Comparison of ENCODE assay signal across 8 cellular contexts in the genomic region with DNA sequence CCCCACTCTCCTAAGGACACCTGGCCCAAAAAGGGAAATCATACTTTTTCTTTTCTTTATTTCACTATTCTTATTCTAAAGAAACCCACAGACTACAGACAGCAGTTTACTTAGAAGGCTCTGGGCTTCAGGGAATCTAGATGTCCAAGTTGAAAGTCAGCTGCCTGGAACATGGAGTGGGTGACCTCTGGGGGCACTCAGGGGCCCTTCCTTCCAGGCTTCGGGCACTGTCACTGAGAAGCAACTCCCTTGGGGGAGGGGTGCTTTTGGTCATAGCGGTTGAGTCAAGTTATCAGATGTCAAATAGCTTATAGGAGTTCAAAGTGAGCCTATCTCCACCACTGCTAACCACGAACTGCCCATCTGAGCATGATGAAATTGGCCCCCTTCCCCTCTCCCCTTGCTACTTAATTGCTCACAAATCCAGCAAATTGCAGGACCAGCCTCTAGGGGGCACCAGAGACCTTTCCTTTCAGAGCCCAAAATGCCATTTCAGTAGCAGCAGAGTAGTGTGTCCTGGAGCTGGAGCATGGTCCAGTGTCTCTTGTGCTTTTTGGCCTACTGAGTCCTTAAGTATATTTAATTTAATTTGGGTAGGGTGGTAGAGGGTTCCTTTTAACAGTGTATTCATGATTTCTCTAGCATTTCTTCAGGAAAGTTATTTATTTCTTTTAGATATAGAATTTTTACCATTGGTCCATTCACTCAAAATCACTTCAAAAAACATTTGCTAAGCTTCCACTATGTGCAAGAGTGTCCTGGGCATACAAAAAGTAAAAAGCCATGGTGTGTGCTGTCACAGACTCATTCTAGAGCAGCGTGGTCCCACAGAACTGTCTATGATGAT.
DNase-seq lines count a peak whose midpoint lies in the region; ATAC-seq lines count a peak whose summit lies in the region.

No MANE protein-coding gene starts in this region.

- no peaks in the 10 kb centered on the region for H3K9me3 Mint-ChIP-seq in activated CD4-positive, alpha-beta T cell treated with anti-CD3 and anti-CD28 coated beads for 36 hours (ENCODE audit: low read depth)

- peaks cover 6% of the 10 kb centered on the region for H3K27me3 Mint-ChIP-seq in activated CD4-positive, alpha-beta T cell treated with anti-CD3 and anti-CD28 coated beads for 36 hours

- H3K27ac Mint-ChIP-seq in activated CD4-positive, alpha-beta T cell treated with anti-CD3 and anti-CD28 coated beads for 36 hours = no peak overlapping the region

- ATAC-seq in HG02588 (IDR thresholded peaks at IDR 0.05; ENCODE audit: unreplicated experiment) (peak; percentile 68), HG03442 (IDR thresholded peaks at IDR 0.05; ENCODE audit: unreplicated experiment) (no peak)
- ATAC-seq in activated CD4-positive, alpha-beta T cell treated with anti-CD3 and anti-CD28 coated beads for 36 hours = peak; percentile 53

- POLR2A ChIA-PET in activated CD4-positive, alpha-beta T cell treated with anti-CD3 and anti-CD28 coated beads for 36 hours (lab: Charles Lee) = no interaction called here

- intact Hi-C loops in activated CD4-positive, alpha-beta T cell treated with anti-CD3 and anti-CD28 coated beads for 36 hours (cut with DNase I, micrococcal nuclease) = loop anchor here (1.0 to 10.0 kb wide), 5 partner anchors 221 to 537 kb away; no protein-coding TSS in a partner anchor

- CTCF ChIA-PET in activated CD4-positive, alpha-beta T cell treated with anti-CD3 and anti-CD28 coated beads for 36 hours (lab: Charles Lee) = interaction anchor here (0.6 to 4.9 kb wide), 23 partner anchors 8 to 671 kb away, joined by 3 to 80 read pairs (median 4); no protein-coding TSS in a partner anchor

- no peak overlapping the region for H3K4me3 Mint-ChIP-seq in activated CD4-positive, alpha-beta T cell treated with anti-CD3 and anti-CD28 coated beads for 36 hours

- no peaks in the 10 kb centered on the region for H3K4me1 Mint-ChIP-seq in activated CD4-positive, alpha-beta T cell treated with anti-CD3 and anti-CD28 coated beads for 36 hours

- H3K36me3 Mint-ChIP-seq in activated CD4-positive, alpha-beta T cell treated with anti-CD3 and anti-CD28 coated beads for 36 hours (ENCODE audit: low read depth) = no peaks in the 10 kb centered on the region

- DNase-seq in DMS53 treated with DMSO at 0.1 percent for 48 hours (lab: John Stamatoyannopoulos, UW; ENCODE audit: unreplicated experiment) (peak; percentile 50), NCI-H2196 treated with DMSO at 0.1 percent for 48 hours (lab: John Stamatoyannopoulos, UW; ENCODE audit: unreplicated experiment) (peak; percentile 1), cerebellum (ENCODE audit: low spot score) (peak; percentile 52), left kidney (ENCODE audit: low read depth, low spot score) (peak; percentile 90)
- DNase-seq in activated CD4-positive, alpha-beta T cell treated with anti-CD3 and anti-CD28 coated beads for 36 hours = peak; percentile 82
- DNase-seq in stimulated activated CD4-positive, alpha-beta T cell treated with anti-CD3 and anti-CD28 coated beads, Interleukin-4, amount 100 ng/mL, for 4 hours = peak; percentile 30 to 53

Comparison
In these comparisons a context has a peak if more than half of its experiments do, and no peak if none do; other contexts are left out.
1. DNase-seq: peak in every context shown above with its lines; median percentile 90 in left kidney; 82 in activated CD4-positive, alpha-beta T cell treated with anti-CD3 and anti-CD28 coated beads for 36 hours; 52 in cerebellum; 50 in DMS53 treated with DMSO at 0.1 percent for 48 hours; 42 in stimulated activated CD4-positive, alpha-beta T cell treated with anti-CD3 and anti-CD28 coated beads, Interleukin-4, amount 100 ng/mL, for 4 hours; 1 in NCI-H2196 treated with DMSO at 0.1 percent for 48 hours.